8 cellular contexts compared by ENCODE assay signal in the genomic region with DNA sequence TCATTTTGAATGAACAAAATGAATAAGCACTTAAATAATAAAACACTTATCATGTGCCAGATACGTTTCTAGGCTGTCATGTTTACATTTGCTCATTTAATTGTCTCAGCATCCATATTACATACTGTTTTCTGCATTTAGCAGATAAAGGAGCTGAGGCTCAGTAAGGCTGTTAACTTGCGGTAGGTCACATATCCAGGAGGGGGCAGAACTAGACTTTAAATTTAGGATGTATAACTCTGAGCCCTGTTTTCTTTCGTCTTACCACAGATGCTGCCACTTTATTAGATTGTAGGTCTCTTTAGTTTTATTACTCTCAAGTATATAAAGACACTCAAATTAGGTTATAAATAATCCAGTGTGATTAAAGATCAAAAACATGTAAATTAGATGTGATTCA. TPM values are rescaled to one million over a fixed set of nuclear protein-coding genes. Genes with fewer than 3 reads are reported as not detected.
DNase-seq lines count a peak whose midpoint lies in the region; ATAC-seq and TF ChIP-seq lines count a peak whose summit lies in the region.

No MANE protein-coding gene starts in this region.

- no peak for TF ChIP-seq POLR2A in testis (IDR thresholded peaks at IDR 0.05)

- intact Hi-C loops in Panc1 (cut with micrococcal nuclease; ENCODE audit: unreplicated experiment) (loop anchor here (1.0 kb wide), 1 partner anchor 106 kb away; no protein-coding TSS in a partner anchor), testis (cut with DNase I; ENCODE audit: low total_unique reads) (no loop called here), Right ventricle myocardium superior (cut with DNase I) (loop anchor here (10.0 kb wide), 1 partner anchor 108 kb away; no protein-coding TSS in a partner anchor)

- ATAC-seq in Panc1 (peak; percentile 78; the same call in 1 of the 2 replicates), Right ventricle myocardium superior (ENCODE audit: poor library complexity) (no peak), HG03521 (IDR thresholded peaks at IDR 0.05; ENCODE audit: unreplicated experiment) (no peak)

- H3K4me3 ChIP-seq in Panc1 (ENCODE audit: low read depth in 2 of 2, low read length in 2 of 2) (no peak overlapping the region), foreskin fibroblast (ENCODE audit: low read depth in 1 of 2, low read length in 2 of 2) (no peak overlapping the region), testis (no peak overlapping the region)

- peaks cover 5% of the 10 kb centered on the region for H3K36me3 ChIP-seq in Panc1 (ENCODE audit: control insufficient read depth, insufficient read depth, low read length)
- no peaks in the 10 kb centered on the region for H3K36me3 ChIP-seq in testis (ENCODE audit: low read depth, missing control alignments)

- H3K27me3 ChIP-seq in Panc1 (ENCODE audit: control insufficient read depth, insufficient read depth, low read length) (no peaks in the 10 kb centered on the region), testis (no peaks in the 10 kb centered on the region)

- CTCF ChIA-PET in Panc1 (lab: Charles Lee): interaction anchor here (2.4 kb wide), 1 partner anchor 106 kb away, joined by 20 read pairs; no protein-coding TSS in a partner anchor

- H3K9me3 ChIP-seq in Panc1 (ENCODE audit: control insufficient read depth, insufficient read depth, low read depth, low read length) (no peaks in the 10 kb centered on the region), testis (no peaks in the 10 kb centered on the region)

- WGBS in testis, 2 donors: 49 to 51% methylated on average over 3 of the region's 3 CpGs

- H3K27ac ChIP-seq in Panc1 (ENCODE audit: low read length) (no peak overlapping the region), testis (no peak overlapping the region)

- no TSS peak for BruUV-seq in Panc1 (replicated peaks; lab: Mats Ljungman, UMichigan)

- peak; percentile 17 for DNase-seq in DMS 273 treated with DMSO at 0.1 percent for 48 hours (lab: John Stamatoyannopoulos, UW)
- peak; percentile 44 for DNase-seq in HCEC 1CT
- no peak for DNase-seq in Panc1 (ENCODE audit: low read depth, low spot score)
- peak in 1 of 2 donors; percentile 54 for DNase-seq in foreskin fibroblast
- no peak for DNase-seq in NCI-H2029 treated with DMSO at 0.1 percent for 48 hours (lab: John Stamatoyannopoulos, UW)
- DNase-seq in testis: no peak
- DNase-seq in Right ventricle myocardium superior: no peak

- H3K4me1 ChIP-seq in Panc1 (ENCODE audit: control insufficient read depth, insufficient read depth, low read length) (no peaks in the 10 kb centered on the region), testis (no peaks in the 10 kb centered on the region)

- peak; percentile 59; the same call in 1 of the 2 replicates for TF ChIP-seq CTCF in Panc1 (IDR thresholded peaks at IDR 0.05)
- TF ChIP-seq CTCF in foreskin fibroblast (IDR thresholded peaks at IDR 0.05; ENCODE audit: low read depth, low read length): peak; percentile 43
- TF ChIP-seq CTCF in testis (IDR thresholded peaks at IDR 0.05): no peak

- POLR2A ChIA-PET in Panc1 (lab: Charles Lee): no interaction called here

- in situ Hi-C loops in Panc1 (cut with HindIII; ENCODE audit: low pct_unique_long_range_greater_than_20kb, low sequenced_read_pairs): no loop called here

RNA-seq across cellular contexts. Expression of a gene that starts 17.7 kb away (rescaled TPM):
- total RNA-seq in Panc1 (2021; ENCODE audit: unreplicated experiment): 11.3 TPM
- polyA plus RNA-seq in Panc1 (2012; ENCODE audit: insufficient read length): 6.6 TPM
- 10 to 100 TPM; 16.4 to 19.6 TPM for total RNA-seq in testis
- polyA plus RNA-seq in testis (ENCODE audit: insufficient read depth, low read depth, low replicate concordance): 14.0 TPM
- 5.3 TPM for total RNA-seq in Right ventricle myocardium superior

RNA-seq across cellular contexts. Expression of a gene that starts 17.9 kb away (rescaled TPM):
- total RNA-seq in Panc1 (2021; ENCODE audit: unreplicated experiment) (11.4 TPM), testis (10 to 100 TPM in 1 of 2 donors, 1 to 10 TPM in 1; 9.7 to 11.0 TPM), Right ventricle myocardium superior (3.7 TPM)
- 1.8 TPM for polyA plus RNA-seq in Panc1 (2012; ENCODE audit: insufficient read length)
- polyA plus RNA-seq in testis (ENCODE audit: insufficient read depth, low read depth, low replicate concordance): 3.0 TPM

RNA-seq across cellular contexts. Expression of a gene that starts 29.6 kb away (rescaled TPM):
- 103 TPM for total RNA-seq in Panc1 (2021; ENCODE audit: unreplicated experiment)
- polyA plus RNA-seq in Panc1 (2012; ENCODE audit: insufficient read length): 47.6 TPM
- 10 to 100 TPM; 35.7 to 39.1 TPM for total RNA-seq in testis
- 28.9 TPM for polyA plus RNA-seq in testis (ENCODE audit: insufficient read depth, low read depth, low replicate concordance)
- 11.9 TPM for total RNA-seq in Right ventricle myocardium superior

RNA-seq across cellular contexts. Expression of a gene that starts 59.4 kb away (rescaled TPM):
- 5.5 TPM for total RNA-seq in Panc1 (2021; ENCODE audit: unreplicated experiment)
- 3.1 TPM for polyA plus RNA-seq in Panc1 (2012; ENCODE audit: insufficient read length)
- 10 to 100 TPM; 14.8 to 17.7 TPM for total RNA-seq in testis
- polyA plus RNA-seq in testis (ENCODE audit: insufficient read depth, low read depth, low replicate concordance): 6.1 TPM
- total RNA-seq in Right ventricle myocardium superior: 5.8 TPM

Comparison
In these comparisons a context has a peak if more than half of its experiments do, and no peak if none do; other contexts are left out.
1. DNase-seq: peak in DMS 273 treated with DMSO at 0.1 percent for 48 hours (single experiment) and HCEC 1CT (single experiment); none in Panc1 (single experiment), NCI-H2029 treated with DMSO at 0.1 percent for 48 hours (single experiment), testis (single experiment) and Right ventricle myocardium superior (single experiment).
2. CTCF ChIP-seq: peak in Panc1 (single experiment) and foreskin fibroblast (single experiment); none in testis (0 of 3).